ENCODE assay signal across 1 cellular context in the genomic region with DNA sequence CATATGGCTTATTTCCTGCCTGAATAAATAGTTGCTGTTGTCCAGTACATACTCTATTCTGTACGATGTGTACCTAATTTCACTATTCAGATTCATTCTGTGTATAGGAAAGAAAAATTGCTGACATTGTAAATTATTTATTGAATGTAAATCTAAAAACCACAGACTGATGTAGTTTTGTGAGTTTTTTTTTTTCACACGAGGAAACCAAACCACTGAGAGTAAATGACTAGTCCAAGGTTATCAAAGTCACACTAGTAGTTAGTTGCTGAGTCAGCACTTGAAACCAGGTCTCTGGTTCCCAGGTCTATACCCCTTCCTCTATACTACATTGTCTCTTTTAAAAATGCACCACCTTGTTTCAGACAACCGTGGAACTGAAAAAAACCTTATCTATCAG.
TF ChIP-seq lines count a peak whose summit lies in the region.

No MANE protein-coding gene starts in this region.

TF ChIP-seq in K562, 482 proteins besides CTCF, POLR2A, EP300 and RAD21:
- TF ChIP-seq PRDM10 (IDR thresholded peaks at IDR 0.05; ENCODE audit: partially characterized antibody) (no peak), MAFF (IDR thresholded peaks at IDR 0.05; ENCODE audit: low read length) (peak; percentile 73), EHMT2 (IDR thresholded peaks at IDR 0.05) (no peak), ZNF316 (IDR thresholded peaks at IDR 0.05) (peak; percentile 74), MAFK (IDR thresholded peaks at IDR 0.05; ENCODE audit: low read length) (peak; percentile 88), MAFG (tag; conservative IDR thresholded peaks at IDR 0.05) (peak; percentile 63)
